Comparison of ENCODE assay signal across 19 cellular contexts in genomic region chr7:22394739-22395138, GRCh38. TPM values are rescaled to one million over a fixed set of nuclear protein-coding genes. Genes with fewer than 3 reads are reported as not detected.
A peak's percentile ranks its signal among the peaks of the same experiment; 100 is the strongest.
DNase-seq lines count a peak whose midpoint lies in the region; ATAC-seq and TF ChIP-seq lines count a peak whose summit lies in the region.
"Had no signal": no experiment of that assay in that cellular context is flagged by ENCODE, and none has a peak within 500 bp of the region (broad histone marks: within the 10 kb centered on the region; RNA-seq: fewer than 3 reads in every experiment).

No MANE protein-coding gene starts in this region.

- H3K9me3 Mint-ChIP-seq in WTC11, result no peaks in the 10 kb centered on the region
- H3K9me3 Mint-ChIP-seq: CD4-positive, alpha-beta T cell had no signal

- H3K36me3 Mint-ChIP-seq in WTC11, result no peaks in the 10 kb centered on the region

- H3K4me2 ChIP-seq in BLaER1 treated with 17β-estradiol and CSF1 and Interleukin-3, amounts not matched to agents 10 nM and 100 nM, result peak overlapping the region in 6 of 11 experiments; percentile 6 to 35 (median 32); a peak in 11 of 22 replicates

- H3K9me3 ChIP-seq in BLaER1 treated with 17β-estradiol and CSF1 and Interleukin-3, amounts not matched to agents 10 nM and 100 nM (replicated peaks in 1 of 11), result no peaks in the 10 kb centered on the region; a peak in 1 of 22 replicates
- no peaks in the 10 kb centered on the region for H3K9me3 ChIP-seq in body of pancreas
- H3K9me3 ChIP-seq: SJSA1 had no signal

- intact Hi-C loops in body of pancreas (cut with DNase I), result no loop called here

- H3K27me3 ChIP-seq in BLaER1 treated with 17β-estradiol and CSF1 and Interleukin-3, amounts not matched to agents 10 nM and 100 nM, result no peaks in the 10 kb centered on the region
- no peaks in the 10 kb centered on the region for H3K27me3 ChIP-seq in body of pancreas
- H3K27me3 ChIP-seq: SJSA1 had no signal

- no peak for ATAC-seq in body of pancreas
- ATAC-seq in WTC11, result no peak
- ATAC-seq: PC-3 had no signal

- CTCF ChIA-PET in WTC11 (lab: Charles Lee), result no interaction called here

- no peak overlapping the region for H3K9ac ChIP-seq in BLaER1 treated with 17β-estradiol and CSF1 and Interleukin-3, amounts not matched to agents 10 nM and 100 nM

- H3K4me3 ChIP-seq in BLaER1 treated with 17β-estradiol and CSF1 and Interleukin-3, amounts not matched to agents 10 nM and 100 nM, result no peak overlapping the region
- no peak overlapping the region for H3K4me3 ChIP-seq in body of pancreas
- H3K4me3 ChIP-seq: SJSA1 had no signal

- no peak for TF ChIP-seq POLR2A in body of pancreas (IDR thresholded peaks at IDR 0.05)

- H3K27me3 Mint-ChIP-seq in WTC11 (ENCODE audit: low read depth), result no peaks in the 10 kb centered on the region
- H3K27me3 Mint-ChIP-seq: CD4-positive, alpha-beta T cell had no signal

- POLR2A ChIA-PET in WTC11 (lab: Charles Lee), result no interaction called here

- peaks cover 32% of the 10 kb centered on the region for H3K4me1 Mint-ChIP-seq in WTC11

- H4K20me1 ChIP-seq in BLaER1 treated with 17β-estradiol and CSF1 and Interleukin-3, amounts not matched to agents 10 nM and 100 nM, result no peaks in the 10 kb centered on the region

- peaks cover 0 to 25% (median 13%) of the 10 kb centered on the region in 10 experiments; a peak in 17 of 20 replicates for H3K4me1 ChIP-seq in BLaER1 treated with 17β-estradiol and CSF1 and Interleukin-3, amounts not matched to agents 10 nM and 100 nM
- H3K4me1 ChIP-seq in body of pancreas, result no peaks in the 10 kb centered on the region
- H3K4me1 ChIP-seq: SJSA1 had no signal

- H3K36me3 ChIP-seq in BLaER1 treated with 17β-estradiol and CSF1 and Interleukin-3, amounts not matched to agents 10 nM and 100 nM, result no peaks in the 10 kb centered on the region
- no peaks in the 10 kb centered on the region for H3K36me3 ChIP-seq in body of pancreas (replicated peaks in 1 of 2; ENCODE audit: insufficient read depth in 1 of 2, low read depth in 2 of 2)
- H3K36me3 ChIP-seq: SJSA1 had no signal

- H3K27ac Mint-ChIP-seq in WTC11, result no peak overlapping the region
- H3K27ac Mint-ChIP-seq: CD4-positive, alpha-beta T cell had no signal

- 74 to 77% methylated on average over 3 of the region's 3 CpGs for WGBS in body of pancreas, 2 donors

- TF ChIP-seq CTCF in body of pancreas (IDR thresholded peaks at IDR 0.05) (no peak), WTC11 (IDR thresholded peaks at IDR 0.05) (no peak)

- H3K27ac ChIP-seq in BLaER1 treated with 17β-estradiol and CSF1 and Interleukin-3, amounts not matched to agents 10 nM and 100 nM, result no peak overlapping the region
- H3K27ac ChIP-seq in cingulate gyrus (ENCODE audit: low read depth, low read length), result peak overlapping the region; percentile 8
- H3K27ac ChIP-seq in body of pancreas, result no peak overlapping the region
- H3K27ac ChIP-seq: RWPE1, SJSA1 had no signal

- no peak overlapping the region for H3K4me3 Mint-ChIP-seq in WTC11
- H3K4me3 Mint-ChIP-seq: CD4-positive, alpha-beta T cell had no signal

- peak; percentile 87 for DNase-seq in DMS53 (lab: John Stamatoyannopoulos, UW)
- DNase-seq in NCI-H748 treated with DMSO at 0.1 percent for 48 hours (lab: John Stamatoyannopoulos, UW), result peak; percentile 64
- DNase-seq in NCI-H226, result no peak
- DNase-seq in body of pancreas, result no peak
- no peak for DNase-seq in WTC11 (ENCODE audit: low spot score)
- DNase-seq: ACHN; CD4-positive, alpha-beta T cell; GF-D8; GOT3; KBM-7; NCI-H146; NCI-H2171; NCI-H524; PC-3; SW 1271 had no signal

TF ChIP-seq in WTC11, 78 proteins besides CTCF, POLR2A, EP300 and RAD21:
- no peak for TF ChIP-seq KAT7 (CRISPR knock-in tag; IDR thresholded peaks at IDR 0.05; ENCODE audit: borderline replicate concordance)

RNA-seq across cellular contexts. Expression of gene RAPGEF5, which starts 37.8 kb away (rescaled TPM):
- 100 to 1,000 TPM in 1 of 2 donors, 10 to 100 TPM in 1; 68.0 to 151 TPM for total RNA-seq in body of pancreas
- total RNA-seq in WTC11 (2021), result 9.9 to 12.3 TPM (median 10.3 TPM) in 3 replicates

Comparison
In these comparisons a context has a peak if more than half of its experiments do, and no peak if none do; other contexts are left out.
1. DNase-seq: peak in DMS53 (single experiment) and NCI-H748 treated with DMSO at 0.1 percent for 48 hours (single experiment); none in NCI-H226 (single experiment), body of pancreas (0 of 4) and WTC11 (single experiment).